ENCODE assay signal across 16 cellular contexts in the genomic region with DNA sequence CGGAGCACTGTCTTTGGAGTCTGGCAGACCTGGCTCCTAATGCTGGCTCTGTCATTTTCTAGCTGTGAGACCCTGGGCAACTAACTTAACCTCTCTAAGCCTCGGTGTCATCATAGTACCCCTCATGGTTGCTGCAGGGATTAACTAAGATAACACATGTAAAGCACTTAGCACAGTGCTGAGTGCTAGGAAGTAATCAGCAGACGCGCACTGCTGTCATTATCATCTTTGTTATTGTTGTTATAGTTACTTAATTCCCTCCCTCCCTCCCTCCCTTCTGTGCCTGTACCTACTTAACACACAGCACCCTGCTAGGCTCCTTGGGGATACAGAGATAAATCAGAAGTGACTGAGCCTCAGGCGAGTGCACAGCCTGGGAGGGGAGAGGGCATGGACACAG.
"Had no signal": no experiment of that assay in that cellular context is flagged by ENCODE, and none has a peak within 500 bp of the region (broad histone marks: within the 10 kb centered on the region; RNA-seq: fewer than 3 reads in every experiment).

No MANE protein-coding gene starts in this region.

- H3K27ac Mint-ChIP-seq: activated CD4-positive, alpha-beta T cell treated with anti-CD3 and anti-CD28 coated beads for 36 hours; activated CD8-positive, alpha-beta T cell treated with anti-CD3 and anti-CD28 coated beads for 36 hours; activated naive CD8-positive, alpha-beta T cell; activated T-cell treated with anti-CD3 and anti-CD28 coated beads, Interleukin-2, amount 50 U/mL, for 72 hours; dendritic cell treated with granulocyte-macrophage colony-stimulating factor and Interleukin-4, amounts not matched to agents 40 ng/mL and 50 ng/mL, for 4 days; immature natural killer cell; type B pancreatic cell; WTC11 had no signal

- H3K9me3 Mint-ChIP-seq: activated CD8-positive, alpha-beta T cell treated with anti-CD3 and anti-CD28 coated beads for 36 hours; activated T-cell treated with anti-CD3 and anti-CD28 coated beads, Interleukin-2, amount 50 U/mL, for 72 hours; dendritic cell treated with granulocyte-macrophage colony-stimulating factor and Interleukin-4, amounts not matched to agents 40 ng/mL and 50 ng/mL, for 4 days; immature natural killer cell; stimulated activated naive CD8-positive, alpha-beta T cell treated with anti-CD3 and anti-CD28 coated beads, Interleukin-15, amount 100 ng/mL, for 72 hours; type B pancreatic cell; WTC11 had no signal

- ATAC-seq: activated CD4-positive, alpha-beta T cell treated with anti-CD3 and anti-CD28 coated beads for 36 hours; activated CD8-positive, alpha-beta T cell treated with anti-CD3 and anti-CD28 coated beads for 36 hours; activated T-cell treated with anti-CD3 and anti-CD28 coated beads, Interleukin-2, amount 50 U/mL, for 72 hours; gastroesophageal sphincter; naive thymus-derived CD4-positive, alpha-beta T cell; stimulated activated naive CD8-positive, alpha-beta T cell treated with anti-CD3 and anti-CD28 coated beads, Interleukin-15, amount 100 ng/mL, for 72 hours; WTC11 had no signal

- H3K27me3 Mint-ChIP-seq: activated CD4-positive, alpha-beta T cell treated with anti-CD3 and anti-CD28 coated beads for 36 hours; activated CD8-positive, alpha-beta T cell treated with anti-CD3 and anti-CD28 coated beads for 36 hours; activated naive CD8-positive, alpha-beta T cell; dendritic cell treated with granulocyte-macrophage colony-stimulating factor and Interleukin-4, amounts not matched to agents 40 ng/mL and 50 ng/mL, for 4 days; naive thymus-derived CD4-positive, alpha-beta T cell; stimulated activated naive CD8-positive, alpha-beta T cell treated with anti-CD3 and anti-CD28 coated beads, Interleukin-15, amount 100 ng/mL, for 72 hours; type B pancreatic cell had no signal

- DNase-seq: activated CD4-positive, alpha-beta T cell treated with anti-CD3 and anti-CD28 coated beads for 36 hours; activated CD8-positive, alpha-beta T cell treated with anti-CD3 and anti-CD28 coated beads for 36 hours; activated gamma-delta T cell treated with Interleukin-2 at 50 U/mL for 16 hours; activated T-cell treated with anti-CD3 and anti-CD28 coated beads, Interleukin-2, amount 50 U/mL, for 72 hours; effector CD8-positive, alpha-beta T cell; immature natural killer cell; kidney glomerular epithelial cell; mesenchymal stem cell; retina had no signal

- H3K4me3 Mint-ChIP-seq: activated CD4-positive, alpha-beta T cell treated with anti-CD3 and anti-CD28 coated beads for 36 hours; activated CD8-positive, alpha-beta T cell treated with anti-CD3 and anti-CD28 coated beads for 36 hours; activated naive CD8-positive, alpha-beta T cell; activated T-cell treated with anti-CD3 and anti-CD28 coated beads, Interleukin-2, amount 50 U/mL, for 72 hours; dendritic cell treated with granulocyte-macrophage colony-stimulating factor and Interleukin-4, amounts not matched to agents 40 ng/mL and 50 ng/mL, for 4 days; immature natural killer cell; naive thymus-derived CD4-positive, alpha-beta T cell; stimulated activated naive CD8-positive, alpha-beta T cell treated with anti-CD3 and anti-CD28 coated beads, Interleukin-15, amount 100 ng/mL, for 72 hours; type B pancreatic cell; WTC11 had no signal

- H3K36me3 Mint-ChIP-seq: activated naive CD8-positive, alpha-beta T cell; immature natural killer cell; type B pancreatic cell; WTC11 had no signal

- H3K4me1 Mint-ChIP-seq: activated CD4-positive, alpha-beta T cell treated with anti-CD3 and anti-CD28 coated beads for 36 hours had no signal
